ENCODE assay signal across 20 cellular contexts in genomic region chr5:3827624-3828023, GRCh38.
DNase-seq lines count a peak whose midpoint lies in the region; ATAC-seq and TF ChIP-seq lines count a peak whose summit lies in the region.
"Had no signal": no experiment of that assay in that cellular context is flagged by ENCODE, and none has a peak within 500 bp of the region (broad histone marks: within the 10 kb centered on the region; RNA-seq: fewer than 3 reads in every experiment).

No MANE protein-coding gene starts in this region.

- H3K36me3 ChIP-seq in right atrium auricular region (no peaks in the 10 kb centered on the region), Loucy (ENCODE audit: insufficient read depth, low read length) (no peaks in the 10 kb centered on the region)
- H3K36me3 ChIP-seq: BE2C had no signal

- no peak overlapping the region for H3K4me3 ChIP-seq in right atrium auricular region
- H3K4me3 ChIP-seq in Loucy (ENCODE audit: low read length, poor library complexity, severe bottlenecking) = peak overlapping the region; percentile 1

- peak overlapping the region; percentile 33 for H3K4me2 ChIP-seq in Loucy (ENCODE audit: low read depth, low read length, poor library complexity, severe bottlenecking)
- H3K4me2 ChIP-seq: KMS-11, SK-N-SH had no signal

- TF ChIP-seq POLR2A in erythroblast (IDR thresholded peaks at IDR 0.05; ENCODE audit: low read length) = no peak

- H3K9me3 Mint-ChIP-seq in activated T-helper 2 cell treated with anti-CD3 and anti-CD28 coated beads, Interferon-gamma antibody, Interleukin-2, Interleukin-4, amounts not matched to agents 10 μg/mL and 5 μg/mL and 100 μg/mL, durations not matched to agents 14 hours and 24 hours and 36 hours = peaks cover 9% of the 10 kb centered on the region

- H3F3A ChIP-seq in Loucy (ENCODE audit: low read depth) = no peaks in the 10 kb centered on the region

- H3K27ac ChIP-seq in right atrium auricular region = no peak overlapping the region
- H3K27ac ChIP-seq: KMS-11 had no signal

- TF ChIP-seq CTCF in right atrium auricular region (IDR thresholded peaks at IDR 0.05) (no peak), Loucy (conservative IDR thresholded peaks at IDR 0.05; ENCODE audit: low read length) (no peak)

- H3K79me2 ChIP-seq in Loucy (ENCODE audit: insufficient read depth, low read length) = no peaks in the 10 kb centered on the region

- ATAC-seq in Right ventricle myocardium superior (ENCODE audit: poor library complexity) = peak; percentile 56

- H3K4me1 ChIP-seq in right atrium auricular region = peaks cover 0 to 3% of the 10 kb centered on the region in 2 donors
- peaks cover 14% of the 10 kb centered on the region for H3K4me1 ChIP-seq in Loucy (ENCODE audit: insufficient read depth, low read length, poor library complexity, severe bottlenecking)
- H3K4me1 ChIP-seq: BE2C had no signal

- no peaks in the 10 kb centered on the region for H3K27me3 ChIP-seq in right atrium auricular region
- H3K27me3 ChIP-seq in Loucy (ENCODE audit: insufficient read depth, low read length, poor library complexity, severe bottlenecking) = no peaks in the 10 kb centered on the region
- H3K27me3 ChIP-seq: BE2C had no signal

- no peak overlapping the region for H3K27ac Mint-ChIP-seq in activated T-helper 2 cell treated with anti-CD3 and anti-CD28 coated beads, Interferon-gamma antibody, Interleukin-2, Interleukin-4, amounts not matched to agents 10 μg/mL and 5 μg/mL and 100 μg/mL, durations not matched to agents 14 hours and 24 hours and 36 hours
- H3K27ac Mint-ChIP-seq: CD4-positive, alpha-beta T cell had no signal

- intact Hi-C loops in Right ventricle myocardium superior (cut with DNase I) = no loop called here
- intact Hi-C loops in activated T-helper 2 cell treated with anti-CD3 and anti-CD28 coated beads, Interferon-gamma antibody, Interleukin-2, Interleukin-4, amounts not matched to agents 10 μg/mL and 5 μg/mL and 100 μg/mL, durations not matched to agents 14 hours and 24 hours and 36 hours (cut with micrococcal nuclease) = no loop called here

- H3K27me3 Mint-ChIP-seq in activated T-helper 2 cell treated with anti-CD3 and anti-CD28 coated beads, Interferon-gamma antibody, Interleukin-2, Interleukin-4, amounts not matched to agents 10 μg/mL and 5 μg/mL and 100 μg/mL, durations not matched to agents 14 hours and 24 hours and 36 hours (ENCODE audit: low read depth) = no peaks in the 10 kb centered on the region
- H3K27me3 Mint-ChIP-seq: CD4-positive, alpha-beta T cell had no signal

- no peaks in the 10 kb centered on the region for H3K9me2 ChIP-seq in Loucy (replicated peaks; ENCODE audit: low read depth, low read length)
- H3K9me2 ChIP-seq: SK-N-SH had no signal

- no peaks in the 10 kb centered on the region for H4K20me1 ChIP-seq in Loucy (ENCODE audit: insufficient read depth, low read length, poor library complexity, severe bottlenecking)

- H3K9me3 ChIP-seq in right atrium auricular region = no peaks in the 10 kb centered on the region
- H3K9me3 ChIP-seq in Loucy (ENCODE audit: insufficient read depth, low read depth, low read length) = no peaks in the 10 kb centered on the region
- H3K9me3 ChIP-seq: BE2C, SK-N-SH had no signal

- no peak overlapping the region for H3K4me3 Mint-ChIP-seq in activated T-helper 2 cell treated with anti-CD3 and anti-CD28 coated beads, Interferon-gamma antibody, Interleukin-2, Interleukin-4, amounts not matched to agents 10 μg/mL and 5 μg/mL and 100 μg/mL, durations not matched to agents 14 hours and 24 hours and 36 hours (ENCODE audit: low read depth)
- H3K4me3 Mint-ChIP-seq: CD4-positive, alpha-beta T cell had no signal

- peak overlapping the region; percentile 7 for H3K9ac ChIP-seq in Loucy (ENCODE audit: low read depth, low read length, poor library complexity, severe bottlenecking)
- H3K9ac ChIP-seq: KMS-11, SK-N-SH had no signal

- no peak for DNase-seq in Right ventricle myocardium superior
- DNase-seq in right atrium auricular region (ENCODE audit: low spot score) = no peak
- peak; percentile 33 for DNase-seq in RPMI8226
- peak; percentile 29 to 46 for DNase-seq in erythroblast (lab: John Stamatoyannopoulos, UW)
- DNase-seq in NCI-H345 treated with DMSO at 0.1 percent for 48 hours (lab: John Stamatoyannopoulos, UW; ENCODE audit: unreplicated experiment) = no peak
- DNase-seq in A172 (ENCODE audit: low spot score) = no peak
- DNase-seq in activated T-helper 2 cell treated with anti-CD3 and anti-CD28 coated beads, Interferon-gamma antibody, Interleukin-2, Interleukin-4, amounts not matched to agents 10 μg/mL and 5 μg/mL and 100 μg/mL, durations not matched to agents 14 hours and 24 hours and 36 hours (ENCODE audit: low spot score) = no peak
- DNase-seq: BE2C; CD4-positive, alpha-beta T cell; GOT3; HCEC 1CT; MV-4-11; NCI-H1694; NCI-H2081; NCI-H510A; NCI-H82; SIG-M5; SK-N-SH had no signal

- H3K36me3 Mint-ChIP-seq in activated T-helper 2 cell treated with anti-CD3 and anti-CD28 coated beads, Interferon-gamma antibody, Interleukin-2, Interleukin-4, amounts not matched to agents 10 μg/mL and 5 μg/mL and 100 μg/mL, durations not matched to agents 14 hours and 24 hours and 36 hours (ENCODE audit: low read depth) = no peaks in the 10 kb centered on the region

- H2AFZ ChIP-seq in Loucy (ENCODE audit: low read length) = peak overlapping the region; percentile 25; the same call in 1 of the 2 replicates

- H3K4me1 Mint-ChIP-seq in activated T-helper 2 cell treated with anti-CD3 and anti-CD28 coated beads, Interferon-gamma antibody, Interleukin-2, Interleukin-4, amounts not matched to agents 10 μg/mL and 5 μg/mL and 100 μg/mL, durations not matched to agents 14 hours and 24 hours and 36 hours (ENCODE audit: low read depth) = no peaks in the 10 kb centered on the region

Comparison
In these comparisons a context has a peak if more than half of its experiments do, and no peak if none do; other contexts are left out.
1. DNase-seq: peak in RPMI8226 (single experiment) and erythroblast (2 of 2); none in Right ventricle myocardium superior (single experiment), right atrium auricular region (single experiment), NCI-H345 treated with DMSO at 0.1 percent for 48 hours (single experiment), A172 (single experiment) and activated T-helper 2 cell treated with anti-CD3 and anti-CD28 coated beads, Interferon-gamma antibody, Interleukin-2, Interleukin-4, amounts not matched to agents 10 μg/mL and 5 μg/mL and 100 μg/mL, durations not matched to agents 14 hours and 24 hours and 36 hours (single experiment).